Comparison of ENCODE assay signal across 3 cellular contexts in genomic region chr9:137890768-137891587, GRCh38. TPM values are rescaled to one million over a fixed set of nuclear protein-coding genes. Genes with fewer than 3 reads are reported as not detected.
"Had no signal": no experiment of that assay in that cellular context is flagged by ENCODE, and none has a peak within 500 bp of the region (broad histone marks: within the 10 kb centered on the region; RNA-seq: fewer than 3 reads in every experiment).

No MANE protein-coding gene starts in this region.

RNA-seq across cellular contexts. Expression of gene CACNA1B, which starts 13.4 kb away (rescaled TPM):
- total RNA-seq: activated CD4-positive, alpha-beta T cell treated with anti-CD3 and anti-CD28 coated beads, Interleukin-2, amount 10 ng/mL, durations not matched to agents 7 days and 5 days; activated CD8-positive, alpha-beta T cell treated with anti-CD3 and anti-CD28 coated beads, Interleukin-2, amount 10 ng/mL, durations not matched to agents 7 days and 5 days; RPMI7951 had no signal
